14 cellular contexts compared by ENCODE assay signal in the genomic region with DNA sequence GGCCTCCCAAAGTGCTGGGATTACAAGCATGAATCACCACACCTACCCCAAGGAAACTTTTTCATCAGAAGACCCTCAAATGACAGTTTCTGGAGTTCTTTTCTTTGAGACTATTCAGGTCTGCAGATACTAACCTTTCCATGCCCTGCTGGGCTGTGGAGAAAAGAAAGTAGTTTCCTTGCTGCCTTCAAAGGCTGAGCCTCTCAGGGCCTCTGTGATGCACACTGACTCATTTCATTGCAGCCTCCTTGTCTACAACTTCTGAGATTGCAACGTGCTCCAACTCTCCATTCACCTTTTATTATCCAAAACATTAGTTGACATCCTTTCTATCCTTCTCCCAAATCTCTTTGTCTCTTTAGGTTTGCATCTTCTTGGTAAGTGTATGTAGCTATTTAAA. TPM values are rescaled to one million over a fixed set of nuclear protein-coding genes. Genes with fewer than 3 reads are reported as not detected.
DNase-seq lines count a peak whose midpoint lies in the region; ATAC-seq lines count a peak whose summit lies in the region.
"Had no signal": no experiment of that assay in that cellular context is flagged by ENCODE, and none has a peak within 500 bp of the region (broad histone marks: within the 10 kb centered on the region; RNA-seq: fewer than 3 reads in every experiment).

No MANE protein-coding gene starts in this region.

- peaks cover 29% of the 10 kb centered on the region for H3K4me1 ChIP-seq in CD8-positive, alpha-beta memory T cell (ENCODE audit: insufficient read depth, low read length)
- no peaks in the 10 kb centered on the region for H3K4me1 ChIP-seq in neuronal stem cell (ENCODE audit: control insufficient read depth in 2 of 2, insufficient read depth in 1 of 2, low read depth in 1 of 2, low read length in 2 of 2)
- H3K4me1 ChIP-seq: A549, Caco-2 had no signal

- no peak overlapping the region for H2BK12ac ChIP-seq in neuronal stem cell (ENCODE audit: low read length)

- no peaks in the 10 kb centered on the region for H3K36me3 ChIP-seq in CD8-positive, alpha-beta memory T cell (ENCODE audit: insufficient read depth, low read length)
- no peaks in the 10 kb centered on the region for H3K36me3 ChIP-seq in neuronal stem cell (replicated peaks in 1 of 2; ENCODE audit: control insufficient read depth in 2 of 2, insufficient read depth in 2 of 2, low read length in 2 of 2)

- no peaks in the 10 kb centered on the region for H3K27me3 ChIP-seq in CD8-positive, alpha-beta memory T cell (ENCODE audit: insufficient read depth, low read length, poor library complexity, severe bottlenecking)
- H3K27me3 ChIP-seq in neuronal stem cell (ENCODE audit: control insufficient read depth in 3 of 3, insufficient read depth in 3 of 3, low read depth in 1 of 3, low read length in 3 of 3): no peaks in the 10 kb centered on the region

- no peaks in the 10 kb centered on the region for H3K27me3 Mint-ChIP-seq in activated CD8-positive, alpha-beta memory T cell treated with anti-CD3 and anti-CD28 coated beads, Interleukin-2, amount 10 ng/mL, durations not matched to agents 7 days and 5 days
- no peaks in the 10 kb centered on the region for H3K27me3 Mint-ChIP-seq in activated naive CD4-positive, alpha-beta T cell treated with anti-CD3 and anti-CD28 coated beads, Interleukin-2, amount 50 U/mL, for 24 hours
- no peaks in the 10 kb centered on the region for H3K27me3 Mint-ChIP-seq in CD8-positive, alpha-beta memory T cell

- peak; percentile 61 for DNase-seq in activated CD8-positive, alpha-beta memory T cell treated with anti-CD3 and anti-CD28 coated beads, Interleukin-2, amount 10 ng/mL, durations not matched to agents 7 days and 5 days
- no peak for DNase-seq in activated CD8-positive, alpha-beta memory T cell treated with anti-CD3 and anti-CD28 coated beads, Interleukin-2, amount 50 U/mL, for 48 hours
- peak; percentile 3 for DNase-seq in RKO (ENCODE audit: low spot score)
- DNase-seq in stimulated activated CD4-positive, alpha-beta T cell treated with anti-CD3 and anti-CD28 coated beads, Interleukin-2, amount 100 ng/mL, for 4 hours (ENCODE audit: low read depth): peak; percentile 37
- no peak for DNase-seq in CD8-positive, alpha-beta memory T cell
- DNase-seq in COLO668 (lab: John Stamatoyannopoulos, UW; ENCODE audit: unreplicated experiment): no peak
- no peak for DNase-seq in neuronal stem cell (ENCODE audit: low spot score)
- DNase-seq: Caco-2, H7, NCI-H1694, NCI-H69 had no signal

- H2BK120ac ChIP-seq in neuronal stem cell (ENCODE audit: low read depth, low read length): no peak overlapping the region

- H3K4me3 Mint-ChIP-seq in activated CD8-positive, alpha-beta memory T cell treated with anti-CD3 and anti-CD28 coated beads, Interleukin-2, amount 10 ng/mL, durations not matched to agents 7 days and 5 days: no peak overlapping the region
- no peak overlapping the region for H3K4me3 Mint-ChIP-seq in activated naive CD4-positive, alpha-beta T cell treated with anti-CD3 and anti-CD28 coated beads, Interleukin-2, amount 50 U/mL, for 24 hours
- no peak overlapping the region for H3K4me3 Mint-ChIP-seq in CD8-positive, alpha-beta memory T cell

- no peak overlapping the region for H3K9ac ChIP-seq in neuronal stem cell (ENCODE audit: low read depth, low read length, poor library complexity)
- H3K9ac ChIP-seq: KMS-11 had no signal

- no peak overlapping the region for H3K27ac ChIP-seq in CD8-positive, alpha-beta memory T cell (ENCODE audit: low read depth, low read length)
- H3K27ac ChIP-seq in neuronal stem cell (replicated peaks; ENCODE audit: low read length): no peak overlapping the region
- H3K27ac ChIP-seq: A549, KMS-11 had no signal

- H4K8ac ChIP-seq in neuronal stem cell (ENCODE audit: low read depth, low read length): no peak overlapping the region

- H2AFZ ChIP-seq in neuronal stem cell (ENCODE audit: low read length): no peak overlapping the region

- no peak overlapping the region for H2BK5ac ChIP-seq in neuronal stem cell (ENCODE audit: low read length)

- H3K79me1 ChIP-seq in neuronal stem cell (ENCODE audit: low read depth, low read length): no peaks in the 10 kb centered on the region

- no peak overlapping the region for H3K18ac ChIP-seq in neuronal stem cell (ENCODE audit: low read length)

- H4K91ac ChIP-seq in neuronal stem cell (ENCODE audit: low read depth, low read length, poor library complexity): no peak overlapping the region

- H3K4ac ChIP-seq in neuronal stem cell (ENCODE audit: low read length): no peak overlapping the region

- H3K4me1 Mint-ChIP-seq in activated CD8-positive, alpha-beta memory T cell treated with anti-CD3 and anti-CD28 coated beads, Interleukin-2, amount 10 ng/mL, durations not matched to agents 7 days and 5 days: peaks cover 39% of the 10 kb centered on the region
- peaks cover 49% of the 10 kb centered on the region for H3K4me1 Mint-ChIP-seq in activated naive CD4-positive, alpha-beta T cell treated with anti-CD3 and anti-CD28 coated beads, Interleukin-2, amount 50 U/mL, for 24 hours
- peaks cover 21 to 32% (median 27%) of the 10 kb centered on the region in 3 donors for H3K4me1 Mint-ChIP-seq in CD8-positive, alpha-beta memory T cell

- CTCF ChIA-PET in activated CD8-positive, alpha-beta memory T cell treated with anti-CD3 and anti-CD28 coated beads, Interleukin-2, amount 10 ng/mL, durations not matched to agents 7 days and 5 days (lab: Charles Lee): no interaction called here
- CTCF ChIA-PET in CD8-positive, alpha-beta memory T cell (lab: Charles Lee): interaction anchor here (0.7 kb wide), 1 partner anchor 284 kb away, joined by 3 read pairs; no protein-coding TSS in a partner anchor

- H3K36me3 Mint-ChIP-seq in activated CD8-positive, alpha-beta memory T cell treated with anti-CD3 and anti-CD28 coated beads, Interleukin-2, amount 10 ng/mL, durations not matched to agents 7 days and 5 days: peaks cover 16% of the 10 kb centered on the region
- H3K36me3 Mint-ChIP-seq in activated naive CD4-positive, alpha-beta T cell treated with anti-CD3 and anti-CD28 coated beads, Interleukin-2, amount 50 U/mL, for 24 hours: no peaks in the 10 kb centered on the region
- peaks cover 0 to under 1% (median 0%) of the 10 kb centered on the region in 3 donors for H3K36me3 Mint-ChIP-seq in CD8-positive, alpha-beta memory T cell

- peak overlapping the region; percentile 29 for H3K27ac Mint-ChIP-seq in activated CD8-positive, alpha-beta memory T cell treated with anti-CD3 and anti-CD28 coated beads, Interleukin-2, amount 10 ng/mL, durations not matched to agents 7 days and 5 days
- peak overlapping the region; percentile 14 for H3K27ac Mint-ChIP-seq in activated naive CD4-positive, alpha-beta T cell treated with anti-CD3 and anti-CD28 coated beads, Interleukin-2, amount 50 U/mL, for 24 hours
- H3K27ac Mint-ChIP-seq in CD8-positive, alpha-beta memory T cell: peak overlapping the region in 1 of 8 donors; percentile 6

- no peak overlapping the region for H3K4me2 ChIP-seq in neuronal stem cell (ENCODE audit: insufficient read depth, low read length, poor library complexity, severe bottlenecking)
- H3K4me2 ChIP-seq: A549, KMS-11 had no signal

- no CpG with 5 or more reads among the region's 1 CpG for WGBS in neuronal stem cell (ENCODE audit: extremely low coverage in 2 of 2, insufficient read length in 2 of 2, insufficient replicate concordance in 1 of 2), 2 donors

- peaks cover 2% of the 10 kb centered on the region for H3K9me3 Mint-ChIP-seq in activated CD8-positive, alpha-beta memory T cell treated with anti-CD3 and anti-CD28 coated beads, Interleukin-2, amount 10 ng/mL, durations not matched to agents 7 days and 5 days (ENCODE audit: low read depth)
- H3K9me3 Mint-ChIP-seq in activated naive CD4-positive, alpha-beta T cell treated with anti-CD3 and anti-CD28 coated beads, Interleukin-2, amount 50 U/mL, for 24 hours: no peaks in the 10 kb centered on the region
- H3K9me3 Mint-ChIP-seq in CD8-positive, alpha-beta memory T cell: no peaks in the 10 kb centered on the region

- H3K4me3 ChIP-seq in CD8-positive, alpha-beta memory T cell (ENCODE audit: low read length): no peak overlapping the region
- no peak overlapping the region for H3K4me3 ChIP-seq in neuronal stem cell (ENCODE audit: low read length in 2 of 2)
- H3K4me3 ChIP-seq: A549 had no signal

- peak; percentile 80 for ATAC-seq in activated CD8-positive, alpha-beta memory T cell treated with anti-CD3 and anti-CD28 coated beads, Interleukin-2, amount 10 ng/mL, durations not matched to agents 7 days and 5 days
- ATAC-seq: A549 had no signal

- no peaks in the 10 kb centered on the region for H3K9me3 ChIP-seq in CD8-positive, alpha-beta memory T cell (ENCODE audit: low read length)
- no peaks in the 10 kb centered on the region for H3K9me3 ChIP-seq in neuronal stem cell (replicated peaks in 1 of 2; ENCODE audit: control insufficient read depth in 2 of 2, insufficient read depth in 1 of 2, low read depth in 1 of 2, low read length in 2 of 2)
- H3K9me3 ChIP-seq: A549, Caco-2 had no signal

- H2AK5ac ChIP-seq in neuronal stem cell (ENCODE audit: low read depth, low read length): no peak overlapping the region

- no peak overlapping the region for H3K14ac ChIP-seq in neuronal stem cell (ENCODE audit: low read length)

- no peak overlapping the region for H3K23ac ChIP-seq in neuronal stem cell (ENCODE audit: low read depth, low read length, poor library complexity)

- H2BK15ac ChIP-seq in neuronal stem cell (ENCODE audit: low read length): no peak overlapping the region

- POLR2A ChIA-PET in CD8-positive, alpha-beta memory T cell (lab: Charles Lee): no interaction called here

RNA-seq across cellular contexts. Expression of a gene that starts 8.8 kb away (rescaled TPM):
- 100 to 1,000 TPM in 1 of 2 experiments, 10 to 100 TPM in 1; 58.9 to 126 TPM for total RNA-seq in activated CD8-positive, alpha-beta memory T cell treated with anti-CD3 and anti-CD28 coated beads, Interleukin-2, amount 10 ng/mL, durations not matched to agents 7 days and 5 days
- 10 to 100 TPM; 82.6 to 83.2 TPM for total RNA-seq in CD8-positive, alpha-beta memory T cell
- polyA plus RNA-seq in CD8-positive, alpha-beta memory T cell: 34.1 TPM
- polyA plus RNA-seq in neuronal stem cell (2013, experiment 1 of 2): not detected
- polyA plus RNA-seq in neuronal stem cell (2013, experiment 2 of 2): 0.04 TPM
- total RNA-seq: Caco-2 had no signal

Comparison
In these comparisons a context has a peak if more than half of its experiments do, and no peak if none do; other contexts are left out.
1. DNase-seq: peak in activated CD8-positive, alpha-beta memory T cell treated with anti-CD3 and anti-CD28 coated beads, Interleukin-2, amount 10 ng/mL, durations not matched to agents 7 days and 5 days (single experiment), RKO (single experiment) and stimulated activated CD4-positive, alpha-beta T cell treated with anti-CD3 and anti-CD28 coated beads, Interleukin-2, amount 100 ng/mL, for 4 hours (single experiment); none in activated CD8-positive, alpha-beta memory T cell treated with anti-CD3 and anti-CD28 coated beads, Interleukin-2, amount 50 U/mL, for 48 hours (single experiment), CD8-positive, alpha-beta memory T cell (0 of 5), COLO668 (single experiment) and neuronal stem cell (single experiment).